10 cellular contexts compared by ENCODE assay signal in the genomic region with DNA sequence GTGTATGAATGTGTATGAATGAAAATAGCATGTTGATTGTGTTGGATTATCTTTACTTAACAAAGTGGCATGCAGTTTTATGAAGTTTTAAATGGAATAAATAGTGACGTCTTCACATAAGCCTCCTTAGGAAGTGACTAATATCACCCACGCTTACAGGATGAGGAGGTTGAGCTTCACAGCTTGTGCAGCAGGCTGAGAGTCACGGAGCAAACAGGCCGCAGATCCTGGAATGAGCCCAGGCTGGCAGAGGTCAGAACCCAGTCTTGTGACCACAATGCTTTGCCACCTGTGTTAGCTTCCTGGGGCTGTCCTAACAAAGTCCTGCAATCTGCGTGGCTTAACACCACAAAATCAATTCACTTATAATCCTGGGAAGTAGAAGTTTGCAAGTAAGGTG. TPM values are rescaled to one million over a fixed set of nuclear protein-coding genes. Genes with fewer than 3 reads are reported as not detected.
DNase-seq lines count a peak whose midpoint lies in the region; ATAC-seq and TF ChIP-seq lines count a peak whose summit lies in the region.
"Had no signal": no experiment of that assay in that cellular context is flagged by ENCODE, and none has a peak within 500 bp of the region (broad histone marks: within the 10 kb centered on the region; RNA-seq: fewer than 3 reads in every experiment).

No MANE protein-coding gene starts in this region.

- intact Hi-C loops in activated CD4-positive, alpha-beta T cell treated with anti-CD3 and anti-CD28 coated beads, Interleukin-2, amount 10 ng/mL, durations not matched to agents 24 days and 14 days (cut with micrococcal nuclease): loop anchor here (1.0 to 5.0 kb wide), 3 partner anchors 9 to 41 kb away; no protein-coding TSS in a partner anchor

- H3K9me2 ChIP-seq in hepatocyte (replicated peaks; ENCODE audit: insufficient read depth): no peaks in the 10 kb centered on the region

- no peaks in the 10 kb centered on the region for H3K36me3 ChIP-seq in hepatocyte (replicated peaks; ENCODE audit: insufficient read depth, low read depth)
- H3K36me3 ChIP-seq: heart right ventricle had no signal

- no peaks in the 10 kb centered on the region for H3K9me3 ChIP-seq in hepatocyte (ENCODE audit: low read depth)
- H3K9me3 ChIP-seq: heart right ventricle had no signal

- no peaks in the 10 kb centered on the region for H4K20me1 ChIP-seq in hepatocyte (ENCODE audit: insufficient read depth, poor library complexity, severe bottlenecking)

- H2AFZ ChIP-seq in hepatocyte: no peak overlapping the region

- H3K4me1 ChIP-seq in hepatocyte (ENCODE audit: insufficient read depth): no peaks in the 10 kb centered on the region

- TF ChIP-seq CTCF in foreskin fibroblast (IDR thresholded peaks at IDR 0.05; ENCODE audit: low read depth, low read length) (no peak), hepatocyte (IDR thresholded peaks at IDR 0.05; ENCODE audit: poor library complexity) (no peak)

- no peak overlapping the region for H3K4me3 ChIP-seq in foreskin fibroblast (ENCODE audit: low read depth in 1 of 2, low read length in 2 of 2)
- H3K4me3 ChIP-seq in hepatocyte: no peak overlapping the region
- H3K4me3 ChIP-seq: heart right ventricle had no signal

- peaks cover 52% of the 10 kb centered on the region for H3K4me1 Mint-ChIP-seq in activated CD4-positive, alpha-beta T cell treated with anti-CD3 and anti-CD28 coated beads, Interleukin-2, amount 10 ng/mL, durations not matched to agents 24 days and 14 days
- peaks cover 43% of the 10 kb centered on the region for H3K4me1 Mint-ChIP-seq in T-helper 1 cell treated with Interleukin-12 subunit alpha and Interleukin-12 subunit beta and Interleukin-4 antibody, amounts not matched to agents 30 μg/mL and 1 μg/mL, for 36 hours (ENCODE audit: low read depth)

- no peaks in the 10 kb centered on the region for H3K27me3 Mint-ChIP-seq in activated CD4-positive, alpha-beta T cell treated with anti-CD3 and anti-CD28 coated beads, Interleukin-2, amount 10 ng/mL, durations not matched to agents 24 days and 14 days
- H3K27me3 Mint-ChIP-seq in T-helper 1 cell treated with Interleukin-12 subunit alpha and Interleukin-12 subunit beta and Interleukin-4 antibody, amounts not matched to agents 30 μg/mL and 1 μg/mL, for 36 hours (ENCODE audit: low read depth): peaks cover 6% of the 10 kb centered on the region

- DNase-seq in activated CD4-positive, alpha-beta T cell treated with anti-CD3 and anti-CD28 coated beads, Interleukin-2, amount 10 ng/mL, durations not matched to agents 24 days and 14 days: peak; percentile 82
- no peak for DNase-seq in activated CD4-positive, alpha-beta T cell treated with anti-CD3 and anti-CD28 coated beads for 1 hour
- peak; percentile 27 to 28 for DNase-seq in foreskin fibroblast
- peak; percentile 58 for DNase-seq in stimulated activated naive CD8-positive, alpha-beta T cell treated with anti-CD3 and anti-CD28 coated beads, Interleukin-15, Interleukin-2, amounts not matched to agents 100 U/mL and 50 U/mL, for 24 hours
- no peak for DNase-seq in NCI-H82 treated with DMSO at 0.1 percent for 48 hours (lab: John Stamatoyannopoulos, UW; ENCODE audit: unreplicated experiment)
- no peak for DNase-seq in hepatocyte (ENCODE audit: low spot score)
- no peak for DNase-seq in NK-92 (lab: John Stamatoyannopoulos, UW; ENCODE audit: unreplicated experiment)
- DNase-seq: heart right ventricle had no signal

- peaks cover 4% of the 10 kb centered on the region for H3K36me3 Mint-ChIP-seq in activated CD4-positive, alpha-beta T cell treated with anti-CD3 and anti-CD28 coated beads, Interleukin-2, amount 10 ng/mL, durations not matched to agents 24 days and 14 days (ENCODE audit: low read depth)
- peaks cover 3% of the 10 kb centered on the region for H3K36me3 Mint-ChIP-seq in T-helper 1 cell treated with Interleukin-12 subunit alpha and Interleukin-12 subunit beta and Interleukin-4 antibody, amounts not matched to agents 30 μg/mL and 1 μg/mL, for 36 hours (ENCODE audit: low read depth)

- no peaks in the 10 kb centered on the region for H3K79me2 ChIP-seq in hepatocyte

- peak; percentile 84 for ATAC-seq in stimulated activated naive CD8-positive, alpha-beta T cell treated with anti-CD3 and anti-CD28 coated beads, Interleukin-15, Interleukin-2, amounts not matched to agents 100 U/mL and 50 U/mL, for 24 hours

- H3K27me3 ChIP-seq in hepatocyte: no peaks in the 10 kb centered on the region

- no peak overlapping the region for H3K27ac ChIP-seq in hepatocyte
- H3K27ac ChIP-seq: heart right ventricle had no signal

- H3K27ac Mint-ChIP-seq in activated CD4-positive, alpha-beta T cell treated with anti-CD3 and anti-CD28 coated beads, Interleukin-2, amount 10 ng/mL, durations not matched to agents 24 days and 14 days: peak overlapping the region; percentile 81
- H3K27ac Mint-ChIP-seq in T-helper 1 cell treated with Interleukin-12 subunit alpha and Interleukin-12 subunit beta and Interleukin-4 antibody, amounts not matched to agents 30 μg/mL and 1 μg/mL, for 36 hours: peak overlapping the region; percentile 8

- H3K9me3 Mint-ChIP-seq in activated CD4-positive, alpha-beta T cell treated with anti-CD3 and anti-CD28 coated beads, Interleukin-2, amount 10 ng/mL, durations not matched to agents 24 days and 14 days: peaks cover 11% of the 10 kb centered on the region
- peaks cover 17% of the 10 kb centered on the region for H3K9me3 Mint-ChIP-seq in T-helper 1 cell treated with Interleukin-12 subunit alpha and Interleukin-12 subunit beta and Interleukin-4 antibody, amounts not matched to agents 30 μg/mL and 1 μg/mL, for 36 hours

- WGBS in hepatocyte (ENCODE audit: low lambda C conversion rate, missing lambda C conversion rate): 53% methylated on average over 5 of the region's 5 CpGs

- H3K4me3 Mint-ChIP-seq in activated CD4-positive, alpha-beta T cell treated with anti-CD3 and anti-CD28 coated beads, Interleukin-2, amount 10 ng/mL, durations not matched to agents 24 days and 14 days: peak overlapping the region; percentile 79
- peak overlapping the region; percentile 1 for H3K4me3 Mint-ChIP-seq in T-helper 1 cell treated with Interleukin-12 subunit alpha and Interleukin-12 subunit beta and Interleukin-4 antibody, amounts not matched to agents 30 μg/mL and 1 μg/mL, for 36 hours

- H3K4me2 ChIP-seq in hepatocyte: no peak overlapping the region

RNA-seq across cellular contexts. Expression of a gene that starts 20.8 kb away (rescaled TPM):
- 34.2 and 35.0 TPM in 2 replicates for total RNA-seq in activated CD4-positive, alpha-beta T cell treated with anti-CD3 and anti-CD28 coated beads, Interleukin-2, amount 10 ng/mL, durations not matched to agents 24 days and 14 days
- total RNA-seq in hepatocyte: not detected in 2 replicates
- not detected in 2 replicates for polyA plus RNA-seq in hepatocyte
- polyA plus RNA-seq: heart right ventricle, neural cell had no signal

RNA-seq across cellular contexts. Expression of a gene that starts 50.2 kb away (rescaled TPM):
- not detected in 2 replicates for total RNA-seq in activated CD4-positive, alpha-beta T cell treated with anti-CD3 and anti-CD28 coated beads, Interleukin-2, amount 10 ng/mL, durations not matched to agents 24 days and 14 days
- total RNA-seq in hepatocyte: not detected in 2 replicates
- polyA plus RNA-seq in hepatocyte: not detected in 2 replicates
- polyA plus RNA-seq: neural cell had no signal

RNA-seq across cellular contexts. Expression of a gene that starts 50.3 kb away (rescaled TPM):
- total RNA-seq in activated CD4-positive, alpha-beta T cell treated with anti-CD3 and anti-CD28 coated beads, Interleukin-2, amount 10 ng/mL, durations not matched to agents 24 days and 14 days: 0.61 and 0.64 TPM in 2 replicates
- 43.1 and 46.8 TPM in 2 replicates for total RNA-seq in hepatocyte
- polyA plus RNA-seq in hepatocyte: 71.2 and 71.5 TPM in 2 replicates
- polyA plus RNA-seq: neural cell had no signal

RNA-seq across cellular contexts. Expression of a gene that starts 59.8 kb away (rescaled TPM):
- total RNA-seq in activated CD4-positive, alpha-beta T cell treated with anti-CD3 and anti-CD28 coated beads, Interleukin-2, amount 10 ng/mL, durations not matched to agents 24 days and 14 days: 8.2 and 8.3 TPM in 2 replicates
- total RNA-seq in hepatocyte: 3.1 and 7.9 TPM in 2 replicates
- polyA plus RNA-seq in hepatocyte: 0.59 and 1.00 TPM in 2 replicates

Comparison
In these comparisons a context has a peak if more than half of its experiments do, and no peak if none do; other contexts are left out.
1. DNase-seq: peak in activated CD4-positive, alpha-beta T cell treated with anti-CD3 and anti-CD28 coated beads, Interleukin-2, amount 10 ng/mL, durations not matched to agents 24 days and 14 days (single experiment), foreskin fibroblast (2 of 2) and stimulated activated naive CD8-positive, alpha-beta T cell treated with anti-CD3 and anti-CD28 coated beads, Interleukin-15, Interleukin-2, amounts not matched to agents 100 U/mL and 50 U/mL, for 24 hours (single experiment); none in activated CD4-positive, alpha-beta T cell treated with anti-CD3 and anti-CD28 coated beads for 1 hour (single experiment), NCI-H82 treated with DMSO at 0.1 percent for 48 hours (single experiment), hepatocyte (single experiment) and NK-92 (single experiment).
2. RNA of a gene that starts 20.8 kb away (total RNA-seq): 34.2 to 35.0 TPM in activated CD4-positive, alpha-beta T cell treated with anti-CD3 and anti-CD28 coated beads, Interleukin-2, amount 10 ng/mL, durations not matched to agents 24 days and 14 days; not detected in hepatocyte; every median in the first group is over 10 times any median in the second.
3. RNA of a gene that starts 50.3 kb away (total RNA-seq): 43.1 to 46.8 TPM in hepatocyte; 0.61 to 0.64 TPM in activated CD4-positive, alpha-beta T cell treated with anti-CD3 and anti-CD28 coated beads, Interleukin-2, amount 10 ng/mL, durations not matched to agents 24 days and 14 days; every median in the first group is over 10 times any median in the second.